17 cellular contexts compared by ENCODE assay signal in the genomic region with DNA sequence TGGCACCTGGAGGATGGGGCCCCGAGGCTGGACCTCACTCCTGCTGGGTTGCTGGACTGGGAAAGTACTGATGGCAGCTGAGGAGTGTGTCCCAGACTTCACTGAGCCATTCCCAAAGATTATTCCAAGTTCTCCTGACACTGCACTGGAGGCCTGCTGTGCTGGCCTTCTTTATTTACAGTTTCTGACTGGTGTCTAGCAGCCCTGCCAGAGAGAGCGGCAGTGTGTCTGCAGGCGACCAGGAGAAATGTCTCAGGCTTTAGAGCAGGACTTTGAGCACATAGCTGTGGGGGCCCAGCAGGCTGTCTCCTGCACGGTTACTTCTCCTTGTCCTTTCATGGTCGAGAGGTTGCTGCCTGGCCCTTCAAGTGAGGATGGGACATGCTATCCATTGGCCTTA. TPM values are rescaled to one million over a fixed set of nuclear protein-coding genes. Genes with fewer than 3 reads are reported as not detected.
DNase-seq lines count a peak whose midpoint lies in the region; ATAC-seq and TF ChIP-seq lines count a peak whose summit lies in the region.
"Had no signal": no experiment of that assay in that cellular context is flagged by ENCODE, and none has a peak within 500 bp of the region (broad histone marks: within the 10 kb centered on the region; RNA-seq: fewer than 3 reads in every experiment).

No MANE protein-coding gene starts in this region.

- H3K9me3 ChIP-seq in stomach smooth muscle (ENCODE audit: control insufficient read depth in 2 of 2, low read length in 2 of 2) = no peaks in the 10 kb centered on the region

- no peaks in the 10 kb centered on the region for H3K9me2 ChIP-seq in GM23338 (ENCODE audit: insufficient read depth)

- H3K4me2 ChIP-seq in GM23338 = peak overlapping the region; percentile 29
- H3K4me2 ChIP-seq: A549 had no signal

- no peak overlapping the region for H3K9ac ChIP-seq in stomach smooth muscle (ENCODE audit: low read length in 2 of 2)

- DNase-seq in GM23338 (ENCODE audit: low spot score) = no peak
- peak; percentile 76 for DNase-seq in mesenteric fat pad (ENCODE audit: low spot score)
- DNase-seq in natural killer cell = no peak
- DNase-seq in NCI-H748 treated with DMSO at 0.1 percent for 48 hours (lab: John Stamatoyannopoulos, UW) = no peak
- DNase-seq in T-helper 1 cell = no peak
- DNase-seq: COR-L47, NCI-H1436 treated with DMSO at 0.1 percent for 48 hours, NCI-H2081 treated with DMSO at 0.1 percent for 48 hours, NCI-H2227 treated with DMSO at 0.1 percent for 48 hours, NCI-H526, PC-3 had no signal

- H3K36me3 ChIP-seq in GM23338 (ENCODE audit: insufficient read depth) (no peaks in the 10 kb centered on the region), stomach smooth muscle (ENCODE audit: control insufficient read depth in 2 of 2, insufficient read depth in 2 of 2, low read length in 2 of 2) (no peaks in the 10 kb centered on the region)

- no peak for ATAC-seq in GM23338
- no peak for ATAC-seq in natural killer cell
- ATAC-seq: A549, GM12878, K562, PC-3 had no signal

- TF ChIP-seq CTCF in GM23338 (conservative IDR thresholded peaks at IDR 0.05; ENCODE audit: low read depth in 2 of 2) = no peak
- no peak for TF ChIP-seq CTCF in brain (conservative IDR thresholded peaks at IDR 0.05)
- TF ChIP-seq CTCF in natural killer cell (IDR thresholded peaks at IDR 0.05) = no peak

- no peak overlapping the region for H2AFZ ChIP-seq in GM23338

- no peaks in the 10 kb centered on the region; the same call in 1 of the 2 replicates for H4K20me1 ChIP-seq in GM23338 (replicated peaks; ENCODE audit: insufficient read depth)

- intact Hi-C loops in natural killer cell (cut with micrococcal nuclease) = no loop called here

- no peak overlapping the region for H3K4me3 ChIP-seq in GM23338
- peak overlapping the region; percentile 15 to 19 for H3K4me3 ChIP-seq in stomach smooth muscle (ENCODE audit: low read length in 2 of 2)
- H3K4me3 ChIP-seq: A549, GM12878, K562 had no signal

- H3K9me3 Mint-ChIP-seq in GM23338 (peaks cover 10% of the 10 kb centered on the region), brain (peaks cover 0 to 6% (median 4%) of the 10 kb centered on the region in 5 experiments), natural killer cell (no peaks in the 10 kb centered on the region)

- 0 out of 2 replicates have a peak, but pooled peaks cover 4% of the 10 kb centered on the region for H3F3A ChIP-seq in GM23338 (replicated peaks; ENCODE audit: low read depth)

- H3K27ac Mint-ChIP-seq in GM23338 = peak overlapping the region; percentile 43; the same call in 1 of the 2 replicates
- peak overlapping the region; percentile 48 to 91 (median 64) for H3K27ac Mint-ChIP-seq in brain
- no peak overlapping the region for H3K27ac Mint-ChIP-seq in natural killer cell

- H3K27me3 ChIP-seq in GM23338 (ENCODE audit: insufficient read depth) (no peaks in the 10 kb centered on the region), stomach smooth muscle (ENCODE audit: control insufficient read depth in 1 of 2, insufficient read depth in 2 of 2, low read length in 2 of 2) (no peaks in the 10 kb centered on the region)

- H3K36me3 Mint-ChIP-seq in GM23338 (ENCODE audit: low read depth) (peaks cover 6% of the 10 kb centered on the region; the same call in 2 of the 3 replicates), brain (peaks cover 4% of the 10 kb centered on the region), natural killer cell (no peaks in the 10 kb centered on the region)

- H3K4me1 Mint-ChIP-seq in GM23338 (peaks cover 57% of the 10 kb centered on the region), brain (peaks cover 66% of the 10 kb centered on the region), natural killer cell (peaks cover 5 to 6% of the 10 kb centered on the region in 2 donors)

- H3K79me2 ChIP-seq in GM23338 (replicated peaks; ENCODE audit: insufficient read depth) = no peaks in the 10 kb centered on the region

- peak overlapping the region; percentile 20; the same call in 1 of the 2 replicates for H3K27ac ChIP-seq in GM23338 (ENCODE audit: low read depth)
- H3K27ac ChIP-seq in stomach smooth muscle (ENCODE audit: low read length) = peak overlapping the region; percentile 24
- H3K27ac ChIP-seq: A549, C4-2B had no signal

- peaks cover 9% of the 10 kb centered on the region for H3K27me3 Mint-ChIP-seq in GM23338 (ENCODE audit: insufficient read depth, low read depth, poor library complexity)
- peaks cover 4% of the 10 kb centered on the region for H3K27me3 Mint-ChIP-seq in brain
- H3K27me3 Mint-ChIP-seq in natural killer cell (ENCODE audit: low read depth in 2 of 2) = peaks cover 23 to 24% of the 10 kb centered on the region in 2 donors

- H3K4me1 ChIP-seq in GM23338 (ENCODE audit: insufficient read depth) = peaks cover 48% of the 10 kb centered on the region
- H3K4me1 ChIP-seq in stomach smooth muscle (ENCODE audit: control insufficient read depth, insufficient read depth, low read length) = peaks cover 55% of the 10 kb centered on the region
- H3K4me1 ChIP-seq: A549 had no signal

- H3K4me3 Mint-ChIP-seq in GM23338 (no peak overlapping the region), brain (no peak overlapping the region), natural killer cell (no peak overlapping the region)

TF ChIP-seq in GM23338, 12 proteins besides CTCF, POLR2A, EP300 and RAD21:
- TF ChIP-seq EZH2phosphoT487 (IDR thresholded peaks at IDR 0.05; ENCODE audit: unreplicated experiment) (no peak), JUNB (IDR thresholded peaks at IDR 0.05; ENCODE audit: unreplicated experiment) (no peak), ZNF331 (CRISPR knock-in tag; IDR thresholded peaks at IDR 0.05; ENCODE audit: low read depth) (no peak), ETS1 (IDR thresholded peaks at IDR 0.05) (no peak)

RNA-seq across cellular contexts. Expression of gene HTRA1, which starts 16.1 kb away (rescaled TPM):
- total RNA-seq in GM23338 (2014; rRNA removed; shearing (Covaris generic)) = 16.1 and 16.5 TPM in 2 replicates
- polyA plus RNA-seq in GM23338 (2016; fragmentation: Nextera tagmentation; extraction: Ambion mirVana) = 8.1 and 12.2 TPM in 2 replicates
- polyA plus RNA-seq in brain (ENCODE audit: insufficient read depth, low read depth, low replicate concordance) = 280 TPM
- total RNA-seq in mesenteric fat pad = 191 TPM
- not detected for total RNA-seq in natural killer cell
- total RNA-seq: GM12878 had no signal

RNA-seq across cellular contexts. Expression of gene ARMS2, which starts 23.0 kb away (rescaled TPM):
- total RNA-seq in GM23338 (2014; rRNA removed; shearing (Covaris generic)) = not detected in 2 replicates
- polyA plus RNA-seq in GM23338 (2016; fragmentation: Nextera tagmentation; extraction: Ambion mirVana) (not detected in 2 replicates), brain (ENCODE audit: insufficient read depth, low read depth, low replicate concordance) (not detected)
- total RNA-seq in mesenteric fat pad (0.42 TPM), natural killer cell (not detected)
- total RNA-seq: GM12878, K562, PC-3 had no signal
- polyA plus RNA-seq: A549, GM12878, K562 had no signal

Comparison
In these comparisons a context has a peak if more than half of its experiments do, and no peak if none do; other contexts are left out.
1. H3K27ac Mint-ChIP-seq: peak in GM23338 (single experiment) and brain (5 of 5); none in natural killer cell (0 of 2).
2. RNA of gene HTRA1, which starts 16.1 kb away (total RNA-seq): 191 TPM in mesenteric fat pad (single experiment) and 16.1 to 16.5 TPM in GM23338; not detected in natural killer cell; every median in the first group is over 10 times any median in the second.